In the genomic region with DNA sequence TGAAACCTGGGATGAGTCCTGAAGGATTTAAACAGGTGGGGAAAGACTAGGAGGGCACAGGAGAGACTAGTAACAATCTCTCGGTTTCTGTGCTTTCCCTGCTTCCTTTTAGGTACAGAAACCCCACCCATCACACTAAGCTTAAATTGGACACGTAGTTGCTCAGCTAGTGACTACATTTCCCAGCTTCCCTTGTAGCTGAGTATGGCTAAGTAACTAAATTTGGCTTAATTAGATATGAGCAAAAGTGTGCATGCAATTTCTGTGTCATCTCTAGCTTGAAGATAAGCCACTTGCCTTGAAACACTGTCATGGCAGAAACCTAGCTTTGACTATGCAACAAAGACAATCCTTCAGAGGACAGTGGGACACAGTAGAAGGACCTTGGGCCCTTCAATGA, we compare ENCODE assay signal across 27 cellular contexts. TPM values are rescaled to one million over a fixed set of nuclear protein-coding genes. Genes with fewer than 3 reads are reported as not detected.
DNase-seq lines count a peak whose midpoint lies in the region; ATAC-seq, FAIRE-seq and TF ChIP-seq lines count a peak whose summit lies in the region.
"Had no signal": no experiment of that assay in that cellular context is flagged by ENCODE, and none has a peak within 500 bp of the region (broad histone marks: within the 10 kb centered on the region; RNA-seq: fewer than 3 reads in every experiment).

No MANE protein-coding gene starts in this region.

- peaks cover 19% of the 10 kb centered on the region for H3K4me1 Mint-ChIP-seq in activated CD4-positive, alpha-beta memory T cell treated with anti-CD3 and anti-CD28 coated beads, Interleukin-2, amount 10 ng/mL, durations not matched to agents 7 days and 5 days
- peaks cover 19% of the 10 kb centered on the region for H3K4me1 Mint-ChIP-seq in activated CD4-positive, alpha-beta memory T cell treated with anti-CD3 and anti-CD28 coated beads for 36 hours (ENCODE audit: low read depth)
- H3K4me1 Mint-ChIP-seq in T-helper 2 cell treated with Interferon-gamma antibody and Interleukin-4, amounts not matched to agents 5 μg/mL and 100 μg/mL, for 36 hours (ENCODE audit: low read depth), result peaks cover 25% of the 10 kb centered on the region

- TF ChIP-seq CTCF in psoas muscle (IDR thresholded peaks at IDR 0.05), result no peak

- H3K36me3 ChIP-seq in psoas muscle (ENCODE audit: insufficient read depth in 1 of 2, low read depth in 1 of 2), result peaks cover 3 to 23% of the 10 kb centered on the region in 2 donors
- H3K36me3 ChIP-seq: prostate gland had no signal

- H3K36me3 Mint-ChIP-seq in activated CD4-positive, alpha-beta memory T cell treated with anti-CD3 and anti-CD28 coated beads, Interleukin-2, amount 10 ng/mL, durations not matched to agents 7 days and 5 days (ENCODE audit: low read depth), result peaks cover 27% of the 10 kb centered on the region
- H3K36me3 Mint-ChIP-seq in activated CD4-positive, alpha-beta memory T cell treated with anti-CD3 and anti-CD28 coated beads for 36 hours, result peaks cover 11% of the 10 kb centered on the region
- peaks cover 30% of the 10 kb centered on the region for H3K36me3 Mint-ChIP-seq in T-helper 2 cell treated with Interferon-gamma antibody and Interleukin-4, amounts not matched to agents 5 μg/mL and 100 μg/mL, for 36 hours (ENCODE audit: low read depth)
- H3K36me3 Mint-ChIP-seq: activated naive CD4-positive, alpha-beta T cell treated with anti-CD3 and anti-CD28 coated beads, Interleukin-2, amount 50 U/mL, for 72 hours had no signal

- peaks cover 24% of the 10 kb centered on the region for H3K4me1 ChIP-seq in psoas muscle
- H3K4me1 ChIP-seq: prostate gland, sigmoid colon, tibial nerve had no signal

- no peaks in the 10 kb centered on the region for H3K27me3 Mint-ChIP-seq in activated CD4-positive, alpha-beta memory T cell treated with anti-CD3 and anti-CD28 coated beads, Interleukin-2, amount 10 ng/mL, durations not matched to agents 7 days and 5 days
- no peaks in the 10 kb centered on the region for H3K27me3 Mint-ChIP-seq in activated CD4-positive, alpha-beta memory T cell treated with anti-CD3 and anti-CD28 coated beads for 36 hours
- no peaks in the 10 kb centered on the region for H3K27me3 Mint-ChIP-seq in T-helper 2 cell treated with Interferon-gamma antibody and Interleukin-4, amounts not matched to agents 5 μg/mL and 100 μg/mL, for 36 hours (ENCODE audit: low read depth)

- 52 to 95% (median 74%) methylated on average over 2 of the region's 2 CpGs for WGBS in psoas muscle, 3 donors

- no peaks in the 10 kb centered on the region for H3K27me3 ChIP-seq in psoas muscle (ENCODE audit: insufficient read depth in 3 of 3, low read length in 2 of 3)
- H3K27me3 ChIP-seq: dorsolateral prefrontal cortex, sigmoid colon, SJSA1, tibial nerve had no signal

- no peaks in the 10 kb centered on the region for H3K9me3 ChIP-seq in psoas muscle
- H3K9me3 ChIP-seq: prostate gland, sigmoid colon, SJSA1, tibial nerve had no signal

- DNase-seq in activated CD4-positive, alpha-beta memory T cell treated with anti-CD3 and anti-CD28 coated beads, Interleukin-2, amount 10 ng/mL, durations not matched to agents 7 days and 5 days, result no peak
- no peak for DNase-seq in activated CD4-positive, alpha-beta memory T cell treated with anti-CD3 and anti-CD28 coated beads for 36 hours
- no peak for DNase-seq in H54 (ENCODE audit: insufficient read length, low spot score)
- DNase-seq in T-helper 2 cell treated with Interferon-gamma antibody and Interleukin-4, amounts not matched to agents 5 μg/mL and 100 μg/mL, for 36 hours (ENCODE audit: low spot score), result no peak
- DNase-seq in psoas muscle, result no peak
- DNase-seq: cerebellar nuclear complex, dorsolateral prefrontal cortex, EL, hypothalamus, mesenchymal stem cell, NCI-H1105 treated with DMSO at 0.1 percent for 48 hours, NCI-H1930, NCI-H526 treated with DMSO at 0.1 percent for 48 hours, sigmoid colon, T-helper 1 cell had no signal

- CTCF ChIA-PET in activated CD4-positive, alpha-beta memory T cell treated with anti-CD3 and anti-CD28 coated beads, Interleukin-2, amount 10 ng/mL, durations not matched to agents 7 days and 5 days (lab: Charles Lee), result interaction anchor here (0.6 kb wide), 1 partner anchor 66 kb away, joined by 3 read pairs; no protein-coding TSS in a partner anchor
- CTCF ChIA-PET in activated CD4-positive, alpha-beta memory T cell treated with anti-CD3 and anti-CD28 coated beads for 36 hours (lab: Charles Lee), result no interaction called here

- POLR2A ChIA-PET in activated CD4-positive, alpha-beta memory T cell treated with anti-CD3 and anti-CD28 coated beads, Interleukin-2, amount 10 ng/mL, durations not matched to agents 7 days and 5 days (lab: Charles Lee), result no interaction called here
- POLR2A ChIA-PET in activated CD4-positive, alpha-beta memory T cell treated with anti-CD3 and anti-CD28 coated beads for 36 hours (lab: Charles Lee), result interaction anchor here (0.6 to 1.3 kb wide), 2 partner anchors 12 to 50 kb away, joined by 3 to 4 read pairs; no protein-coding TSS in a partner anchor

- no peak overlapping the region for H3K4me3 ChIP-seq in psoas muscle
- H3K4me3 ChIP-seq: dorsolateral prefrontal cortex, prostate gland, sigmoid colon, SJSA1, tibial nerve had no signal

- ATAC-seq in psoas muscle (peak; percentile 22 to 64 (median 54)), GM19023 (IDR thresholded peaks at IDR 0.05; ENCODE audit: unreplicated experiment) (no peak), HG02885 (IDR thresholded peaks at IDR 0.05; ENCODE audit: poor library complexity, unreplicated experiment) (no peak), HG02642 (IDR thresholded peaks at IDR 0.05; ENCODE audit: poor library complexity, unreplicated experiment) (no peak)

- intact Hi-C loops in activated CD4-positive, alpha-beta memory T cell treated with anti-CD3 and anti-CD28 coated beads for 36 hours (cut with micrococcal nuclease), result no loop called here
- intact Hi-C loops in psoas muscle (cut with DNase I), result no loop called here

- H3K9me3 Mint-ChIP-seq in activated CD4-positive, alpha-beta memory T cell treated with anti-CD3 and anti-CD28 coated beads, Interleukin-2, amount 10 ng/mL, durations not matched to agents 7 days and 5 days, result no peaks in the 10 kb centered on the region
- H3K9me3 Mint-ChIP-seq in activated CD4-positive, alpha-beta memory T cell treated with anti-CD3 and anti-CD28 coated beads for 36 hours, result no peaks in the 10 kb centered on the region
- no peaks in the 10 kb centered on the region for H3K9me3 Mint-ChIP-seq in T-helper 2 cell treated with Interferon-gamma antibody and Interleukin-4, amounts not matched to agents 5 μg/mL and 100 μg/mL, for 36 hours
- H3K9me3 Mint-ChIP-seq: activated naive CD4-positive, alpha-beta T cell treated with anti-CD3 and anti-CD28 coated beads, Interleukin-2, amount 50 U/mL, for 72 hours had no signal

- no peak for TF ChIP-seq POLR2A in H54 (IDR thresholded peaks at IDR 0.05; ENCODE audit: low read depth, low read length)

- FAIRE-seq in H54 (lab: Jason Lieb, UNC), result peak; percentile 45
- FAIRE-seq: astrocyte, H1 had no signal

- H3K27ac Mint-ChIP-seq in activated CD4-positive, alpha-beta memory T cell treated with anti-CD3 and anti-CD28 coated beads, Interleukin-2, amount 10 ng/mL, durations not matched to agents 7 days and 5 days, result peak overlapping the region; percentile 26
- no peak overlapping the region for H3K27ac Mint-ChIP-seq in activated CD4-positive, alpha-beta memory T cell treated with anti-CD3 and anti-CD28 coated beads for 36 hours
- H3K27ac Mint-ChIP-seq in T-helper 2 cell treated with Interferon-gamma antibody and Interleukin-4, amounts not matched to agents 5 μg/mL and 100 μg/mL, for 36 hours, result peak overlapping the region; percentile 45

- no peak overlapping the region for H3K4me3 Mint-ChIP-seq in activated CD4-positive, alpha-beta memory T cell treated with anti-CD3 and anti-CD28 coated beads, Interleukin-2, amount 10 ng/mL, durations not matched to agents 7 days and 5 days
- H3K4me3 Mint-ChIP-seq in activated CD4-positive, alpha-beta memory T cell treated with anti-CD3 and anti-CD28 coated beads for 36 hours, result no peak overlapping the region
- no peak overlapping the region for H3K4me3 Mint-ChIP-seq in T-helper 2 cell treated with Interferon-gamma antibody and Interleukin-4, amounts not matched to agents 5 μg/mL and 100 μg/mL, for 36 hours

- peak overlapping the region; percentile 47 for H3K27ac ChIP-seq in psoas muscle
- H3K27ac ChIP-seq: dorsolateral prefrontal cortex, prostate gland, sigmoid colon, SJSA1, tibial nerve had no signal

RNA-seq across cellular contexts. Expression of a gene that starts 36.5 kb away (rescaled TPM):
- total RNA-seq in activated CD4-positive, alpha-beta memory T cell treated with anti-CD3 and anti-CD28 coated beads, Interleukin-2, amount 10 ng/mL, durations not matched to agents 7 days and 5 days, result not detected
- total RNA-seq in activated CD4-positive, alpha-beta memory T cell treated with anti-CD3 and anti-CD28 coated beads for 36 hours, result not detected
- 100 to 1,000 TPM in 1 of 4 donors, 10 to 100 TPM in 3; 36.9 to 312 (median 57.7) TPM for total RNA-seq in psoas muscle
- polyA plus RNA-seq in psoas muscle, result 100 to 1,000 TPM in 2 of 3 donors, 10 to 100 TPM in 1; 20.3 to 132 (median 110) TPM
- total RNA-seq: A172; activated naive CD4-positive, alpha-beta T cell treated with anti-CD3 and anti-CD28 coated beads, Interleukin-2, amount 50 U/mL, for 72 hours; astrocyte; H1; MCF 10A; RPMI7951; sigmoid colon; tibial nerve had no signal
- polyA plus RNA-seq: H1, sigmoid colon had no signal

Comparison
In these comparisons a context has a peak if more than half of its experiments do, and no peak if none do; other contexts are left out.
1. ATAC-seq: peak in psoas muscle (4 of 4); none in GM19023 (single experiment), HG02885 (single experiment) and HG02642 (single experiment).
2. RNA of a gene that starts 36.5 kb away (total RNA-seq): 36.9 to 312 TPM in psoas muscle; not detected in activated CD4-positive, alpha-beta memory T cell treated with anti-CD3 and anti-CD28 coated beads, Interleukin-2, amount 10 ng/mL, durations not matched to agents 7 days and 5 days and not detected in activated CD4-positive, alpha-beta memory T cell treated with anti-CD3 and anti-CD28 coated beads for 36 hours; every median in the first group is over 10 times any median in the second.